In the genomic region with DNA sequence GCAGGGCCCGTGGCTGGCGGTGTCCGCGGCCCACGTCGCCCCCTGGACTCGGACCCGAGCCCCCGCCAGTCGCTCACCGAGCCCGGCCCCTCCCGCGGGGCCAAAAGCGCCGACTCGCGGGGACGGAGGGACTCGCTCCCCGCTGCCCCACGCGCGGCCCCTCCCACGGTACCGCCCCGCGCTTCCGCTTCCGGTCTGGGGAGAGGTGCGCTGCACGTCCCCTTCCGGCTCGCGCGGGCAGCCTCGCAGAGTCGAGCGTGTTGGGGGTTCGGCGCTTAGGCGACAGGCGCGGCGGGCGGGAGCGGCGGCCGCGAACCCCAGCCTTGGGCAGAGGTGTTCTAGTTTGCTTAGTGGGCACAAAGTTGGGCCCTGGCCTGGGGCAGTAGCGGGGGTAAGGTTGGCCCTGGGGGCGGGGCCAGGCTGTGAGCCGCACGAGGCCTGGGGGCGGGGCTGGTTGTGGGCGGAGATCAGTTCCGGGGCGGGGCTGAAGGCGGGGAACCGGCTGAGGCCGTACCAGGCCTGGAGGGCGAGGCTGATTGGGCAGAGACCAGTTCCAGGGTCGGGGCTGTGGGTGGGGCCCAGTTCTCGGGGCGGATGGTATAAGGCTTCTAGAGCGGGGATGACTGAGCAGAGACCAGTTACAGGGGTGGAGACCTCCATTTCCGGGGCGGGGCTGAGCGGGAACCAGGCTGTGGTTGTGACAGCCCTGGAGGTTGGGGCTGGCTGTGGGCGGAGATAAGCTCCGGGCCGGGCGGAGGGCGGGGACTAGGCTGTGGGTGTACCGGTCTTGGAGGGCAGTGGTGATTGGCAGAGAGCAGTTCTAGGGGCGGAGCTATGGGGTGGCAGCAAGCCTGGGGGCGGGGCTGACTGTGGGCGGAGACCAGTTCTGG, we compare ENCODE assay signal across 8 cellular contexts. TPM values are rescaled to one million over a fixed set of nuclear protein-coding genes. Genes with fewer than 3 reads are reported as not detected.
A peak's percentile ranks its signal among the peaks of the same experiment; 100 is the strongest.
DNase-seq lines count a peak whose midpoint lies in the region; ATAC-seq and TF ChIP-seq lines count a peak whose summit lies in the region.

A gene (plus strand): TSS at position 246 of the 890 bp plus-strand sequence. CDS start 10,302 bp downstream, outside the sequence.
A gene (minus strand): TSS at position 173 of the 890 bp plus-strand sequence. CDS start 9,645 bp downstream, outside the sequence.

- H3K4me3 ChIP-seq in GM12875 (ENCODE audit: low read depth, low read length) (peak within 1 kb of the TSS; percentile 76), astrocyte of the cerebellum (ENCODE audit: low read depth, low read length) (peak within 1 kb of the TSS; percentile 79)

- DNase-seq in NCI-H146 (lab: John Stamatoyannopoulos, UW) (peak; percentile 94), T-helper 22 cell (ENCODE audit: low read depth) (peak; percentile 99), astrocyte of the cerebellum (ENCODE audit: low read depth) (peak; percentile 90), hepatic stellate cell (ENCODE audit: low spot score) (peak; percentile 98), renal cortical epithelial cell (ENCODE audit: low read depth) (peak; percentile 93), DMS53 treated with DMSO at 0.1 percent for 48 hours (lab: John Stamatoyannopoulos, UW; ENCODE audit: unreplicated experiment) (no peak)

- peak; percentile 91 for ATAC-seq in HG02852 (IDR thresholded peaks at IDR 0.05; ENCODE audit: unreplicated experiment)

- in situ Hi-C loops in astrocyte of the cerebellum (cut with HindIII; ENCODE audit: low sequenced_read_pairs): no loop called here

- TF ChIP-seq CTCF in GM12875 (IDR thresholded peaks at IDR 0.05; ENCODE audit: borderline replicate concordance, insufficient read depth, low read depth, low read length): 0 out of 2 replicates have a peak, but pooled peaks have one; percentile 17
- TF ChIP-seq CTCF in astrocyte of the cerebellum (IDR thresholded peaks at IDR 0.05; ENCODE audit: low read depth, low read length, missing control alignments): no peak

RNA-seq across cellular contexts. Expression of the first gene that starts in this region (rescaled TPM):
- total RNA-seq in renal cortical epithelial cell: not detected in 2 replicates

RNA-seq across cellular contexts. Expression of the second gene that starts in this region (rescaled TPM):
- 15.3 and 39.4 TPM in 2 replicates for total RNA-seq in renal cortical epithelial cell
